In the genomic region with DNA sequence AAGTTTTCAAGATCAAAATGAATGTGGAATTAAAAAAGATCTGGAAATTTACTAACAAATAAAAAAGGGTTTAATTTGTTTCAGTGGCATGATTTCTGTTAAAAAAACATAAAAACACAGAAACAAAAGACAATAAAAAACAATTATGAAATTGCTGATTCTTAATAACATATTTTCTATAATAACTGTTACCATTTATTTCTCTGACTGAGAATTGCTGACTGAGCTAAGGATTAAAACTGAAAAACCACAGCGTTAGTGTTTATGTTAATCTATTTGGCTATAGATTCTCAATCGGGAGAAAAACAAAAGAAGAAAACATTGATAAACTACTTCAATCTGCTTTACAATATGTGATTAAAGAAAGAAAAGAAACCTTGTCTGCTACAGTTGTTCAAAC, we compare ENCODE assay signal across 13 cellular contexts.
DNase-seq lines count a peak whose midpoint lies in the region; ATAC-seq, FAIRE-seq and TF ChIP-seq lines count a peak whose summit lies in the region.
"Had no signal": no experiment of that assay in that cellular context is flagged by ENCODE, and none has a peak within 500 bp of the region (broad histone marks: within the 10 kb centered on the region; RNA-seq: fewer than 3 reads in every experiment).

No MANE protein-coding gene starts in this region.

- FAIRE-seq in A549 (lab: Jason Lieb, UNC): no peak
- FAIRE-seq: A204.1, H1 had no signal

- H3F3A ChIP-seq in GM23338 (replicated peaks; ENCODE audit: low read depth): no peaks in the 10 kb centered on the region
- H3F3A ChIP-seq in smooth muscle cell (ENCODE audit: low read depth): peaks cover 3% of the 10 kb centered on the region

- H3K9ac ChIP-seq in SK-N-MC (ENCODE audit: insufficient read length) (no peak overlapping the region), smooth muscle cell (ENCODE audit: low read depth) (no peak overlapping the region)

- H3K4me2 ChIP-seq in A549: no peak overlapping the region
- H3K4me2 ChIP-seq in GM23338: no peak overlapping the region
- no peak overlapping the region for H3K4me2 ChIP-seq in smooth muscle cell

- no peak for ATAC-seq in A549
- no peak for ATAC-seq in GM23338

- H3K9me2 ChIP-seq in GM23338 (ENCODE audit: insufficient read depth): no peaks in the 10 kb centered on the region

- TF ChIP-seq POLR2A in A549 (IDR thresholded peaks at IDR 0.05; ENCODE audit: low read length): no peak

- H4K20me1 ChIP-seq in GM23338 (replicated peaks; ENCODE audit: insufficient read depth): no peaks in the 10 kb centered on the region
- no peaks in the 10 kb centered on the region for H4K20me1 ChIP-seq in smooth muscle cell (ENCODE audit: low read depth)

- H3K27me3 ChIP-seq in GM23338 (ENCODE audit: insufficient read depth): no peaks in the 10 kb centered on the region
- no peaks in the 10 kb centered on the region for H3K27me3 ChIP-seq in smooth muscle cell (ENCODE audit: low read depth)

- CTCF ChIA-PET in A549 (lab: Yijun Ruan, JAX): no interaction called here

- peaks cover 33% of the 10 kb centered on the region for H3K4me1 Mint-ChIP-seq in GM23338

- no peak for TF ChIP-seq EP300 in A549 (IDR thresholded peaks at IDR 0.05)

- no peak overlapping the region for H3K4me3 Mint-ChIP-seq in GM23338
- H3K4me3 Mint-ChIP-seq: CD4-positive, alpha-beta T cell; H9 had no signal

- peaks cover 2% of the 10 kb centered on the region for H3K27me3 Mint-ChIP-seq in GM23338 (ENCODE audit: insufficient read depth, low read depth, poor library complexity)
- H3K27me3 Mint-ChIP-seq: CD4-positive, alpha-beta T cell had no signal

- TF ChIP-seq CTCF in A549 (IDR thresholded peaks at IDR 0.05): no peak
- TF ChIP-seq CTCF in GM23338 (conservative IDR thresholded peaks at IDR 0.05; ENCODE audit: low read depth in 2 of 2): no peak
- no peak for TF ChIP-seq CTCF in smooth muscle cell (IDR thresholded peaks at IDR 0.05; ENCODE audit: borderline replicate concordance, insufficient read depth, poor library complexity, severe bottlenecking)

- no peaks in the 10 kb centered on the region for H3K9me3 Mint-ChIP-seq in GM23338
- H3K9me3 Mint-ChIP-seq: CD4-positive, alpha-beta T cell; H9 had no signal

- H3K4me1 ChIP-seq in A549 (no peaks in the 10 kb centered on the region), GM23338 (ENCODE audit: insufficient read depth) (peaks cover 21% of the 10 kb centered on the region), smooth muscle cell (ENCODE audit: low read depth) (no peaks in the 10 kb centered on the region)

- no peak overlapping the region for H3K27ac ChIP-seq in A549
- H3K27ac ChIP-seq in GM23338 (ENCODE audit: low read depth): no peak overlapping the region
- H3K27ac ChIP-seq in SK-N-MC: peak overlapping the region; percentile 9; the same call in 1 of the 2 replicates
- no peak overlapping the region for H3K27ac ChIP-seq in smooth muscle cell (ENCODE audit: low read depth)
- H3K27ac ChIP-seq: C4-2B had no signal

- TF ChIP-seq RAD21 in A549 (conservative IDR thresholded peaks at IDR 0.05 in 1 of 2, IDR thresholded peaks at IDR 0.05 in 1 of 2): no peak

- H3K9me3 ChIP-seq in A549 (no peaks in the 10 kb centered on the region), SK-N-MC (ENCODE audit: low read depth, low read length) (no peaks in the 10 kb centered on the region), smooth muscle cell (replicated peaks; ENCODE audit: low read depth) (no peaks in the 10 kb centered on the region)

- H3K27ac Mint-ChIP-seq in GM23338: peak overlapping the region; percentile 41; the same call in 1 of the 2 replicates
- H3K27ac Mint-ChIP-seq: CD4-positive, alpha-beta T cell; H9 had no signal

- H2AFZ ChIP-seq in GM23338: no peak overlapping the region
- peak overlapping the region; percentile 18 for H2AFZ ChIP-seq in smooth muscle cell (ENCODE audit: low read depth)

- no peaks in the 10 kb centered on the region for H3K36me3 Mint-ChIP-seq in GM23338 (ENCODE audit: low read depth)

- no peak for DNase-seq in A549 (ENCODE audit: low read depth in 1 of 2, low spot score in 1 of 2)
- DNase-seq in GM23338 (ENCODE audit: low spot score): no peak
- DNase-seq in SK-N-MC (ENCODE audit: low read depth, low spot score): no peak
- DNase-seq in smooth muscle cell (lab: John Stamatoyannopoulos, UW; ENCODE audit: unreplicated experiment): no peak
- no peak for DNase-seq in T1000 (lab: John Stamatoyannopoulos, UW)
- no peak for DNase-seq in stimulated activated CD4-positive, alpha-beta T cell treated with anti-CD3 and anti-CD28 coated beads, Interleukin-4, amount 100 ng/mL, for 24 hours
- DNase-seq: AML-193; CD4-positive, alpha-beta T cell; GDM1; H9 had no signal

- H3K36me3 ChIP-seq in GM23338 (ENCODE audit: insufficient read depth) (no peaks in the 10 kb centered on the region), SK-N-MC (ENCODE audit: insufficient read depth, low read length) (no peaks in the 10 kb centered on the region), smooth muscle cell (ENCODE audit: low read depth) (no peaks in the 10 kb centered on the region)

- WGBS in A549 (ENCODE audit: missing lambda C conversion rate): 95% methylated on average over 2 of the region's 2 CpGs
- WGBS in smooth muscle cell (ENCODE audit: low lambda C conversion rate): 90% methylated on average over 2 of the region's 2 CpGs

- H3K4me3 ChIP-seq in A549 (no peak overlapping the region), GM23338 (no peak overlapping the region), SK-N-MC (no peak overlapping the region), smooth muscle cell (no peak overlapping the region)

- POLR2A ChIA-PET in A549 (lab: Yijun Ruan, JAX): no interaction called here

- no peaks in the 10 kb centered on the region for H3K79me2 ChIP-seq in GM23338 (replicated peaks; ENCODE audit: insufficient read depth)
- no peaks in the 10 kb centered on the region for H3K79me2 ChIP-seq in smooth muscle cell (ENCODE audit: low read depth)

TF ChIP-seq in A549, 52 proteins besides CTCF, POLR2A, EP300 and RAD21:
- no peak for TF ChIP-seq CEBPB (IDR thresholded peaks at IDR 0.05)
- peak; percentile 12 for TF ChIP-seq MAFK (IDR thresholded peaks at IDR 0.05; ENCODE audit: partially characterized antibody)

TF ChIP-seq in GM23338, 12 proteins besides CTCF, POLR2A, EP300 and RAD21:
- TF ChIP-seq, protein P1, sequence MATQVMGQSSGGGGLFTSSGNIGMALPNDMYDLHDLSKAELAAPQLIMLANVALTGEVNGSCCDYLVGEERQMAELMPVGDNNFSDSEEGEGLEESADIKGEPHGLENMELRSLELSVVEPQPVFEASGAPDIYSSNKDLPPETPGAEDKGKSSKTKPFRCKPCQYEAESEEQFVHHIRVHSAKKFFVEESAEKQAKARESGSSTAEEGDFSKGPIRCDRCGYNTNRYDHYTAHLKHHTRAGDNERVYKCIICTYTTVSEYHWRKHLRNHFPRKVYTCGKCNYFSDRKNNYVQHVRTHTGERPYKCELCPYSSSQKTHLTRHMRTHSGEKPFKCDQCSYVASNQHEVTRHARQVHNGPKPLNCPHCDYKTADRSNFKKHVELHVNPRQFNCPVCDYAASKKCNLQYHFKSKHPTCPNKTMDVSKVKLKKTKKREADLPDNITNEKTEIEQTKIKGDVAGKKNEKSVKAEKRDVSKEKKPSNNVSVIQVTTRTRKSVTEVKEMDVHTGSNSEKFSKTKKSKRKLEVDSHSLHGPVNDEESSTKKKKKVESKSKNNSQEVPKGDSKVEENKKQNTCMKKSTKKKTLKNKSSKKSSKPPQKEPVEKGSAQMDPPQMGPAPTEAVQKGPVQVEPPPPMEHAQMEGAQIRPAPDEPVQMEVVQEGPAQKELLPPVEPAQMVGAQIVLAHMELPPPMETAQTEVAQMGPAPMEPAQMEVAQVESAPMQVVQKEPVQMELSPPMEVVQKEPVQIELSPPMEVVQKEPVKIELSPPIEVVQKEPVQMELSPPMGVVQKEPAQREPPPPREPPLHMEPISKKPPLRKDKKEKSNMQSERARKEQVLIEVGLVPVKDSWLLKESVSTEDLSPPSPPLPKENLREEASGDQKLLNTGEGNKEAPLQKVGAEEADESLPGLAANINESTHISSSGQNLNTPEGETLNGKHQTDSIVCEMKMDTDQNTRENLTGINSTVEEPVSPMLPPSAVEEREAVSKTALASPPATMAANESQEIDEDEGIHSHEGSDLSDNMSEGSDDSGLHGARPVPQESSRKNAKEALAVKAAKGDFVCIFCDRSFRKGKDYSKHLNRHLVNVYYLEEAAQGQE (IDR thresholded peaks at IDR 0.05; ENCODE audit: unreplicated experiment): no peak
- TF ChIP-seq CREB1 (CRISPR knock-in tag; IDR thresholded peaks at IDR 0.05; ENCODE audit: low read depth): no peak
- no peak for TF ChIP-seq STAT1 (IDR thresholded peaks at IDR 0.05; ENCODE audit: unreplicated experiment)
TF ChIP-seq in GM23338: peak in this region for 0.
